In the genomic region with DNA sequence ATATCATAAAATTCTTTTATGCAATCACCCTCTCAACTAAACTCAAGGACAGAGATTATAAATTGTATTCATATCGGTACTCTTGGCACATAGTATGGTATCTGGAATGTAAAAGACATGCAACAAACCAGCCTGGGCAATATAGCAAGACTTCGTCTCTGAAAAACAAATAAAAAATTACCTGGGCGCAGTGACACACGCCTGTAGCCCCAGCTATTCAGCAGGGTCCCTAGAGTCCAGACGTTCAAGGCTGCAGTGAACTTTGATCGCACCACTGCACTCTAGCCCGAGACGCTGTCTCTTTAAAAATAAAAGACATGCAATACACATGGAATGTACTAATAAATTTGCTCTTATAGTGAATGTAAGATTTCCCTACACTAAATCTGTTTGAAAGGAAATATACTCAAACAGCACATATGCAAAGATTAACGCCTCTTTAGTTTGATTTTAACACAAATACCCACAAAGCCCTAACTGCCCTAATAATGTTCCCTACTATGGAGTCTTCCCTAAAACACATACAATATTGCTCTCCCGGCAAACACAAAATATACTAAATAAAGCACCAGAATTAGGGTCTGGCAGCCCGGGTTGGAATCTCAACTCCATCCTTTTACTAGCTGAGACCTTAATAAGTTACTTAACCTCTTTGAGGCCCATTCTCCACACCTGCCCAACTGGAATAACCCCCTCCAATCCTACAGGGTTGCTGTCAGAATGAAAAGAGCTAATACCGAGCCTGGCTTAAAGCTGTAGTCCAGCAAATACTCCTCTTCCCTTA, we compare ENCODE assay signal across 7 cellular contexts. TPM values are rescaled to one million over a fixed set of nuclear protein-coding genes. Genes with fewer than 3 reads are reported as not detected.
A peak's percentile ranks its signal among the peaks of the same experiment; 100 is the strongest.
DNase-seq lines count a peak whose midpoint lies in the region; ATAC-seq, FAIRE-seq and TF ChIP-seq lines count a peak whose summit lies in the region.

No MANE protein-coding gene starts in this region.

- TF ChIP-seq POLR2A in HCT116 (IDR thresholded peaks at IDR 0.05; ENCODE audit: borderline replicate concordance, extremely low read depth, insufficient read depth, insufficient read length), result no peak

- H3K4me3 ChIP-seq in HCT116 (replicated peaks in 1 of 2; ENCODE audit: low read depth in 1 of 2, low read length in 2 of 2), result peak overlapping the region; percentile 59 to 67
- H3K4me3 ChIP-seq in small intestine (ENCODE audit: low read depth in 1 of 2, low read length in 2 of 2), result peak overlapping the region; percentile 90 to 92

- no peak for TF ChIP-seq RAD21 in HCT116 (IDR thresholded peaks at IDR 0.05; ENCODE audit: low read depth)

- ATAC-seq in HCT116, result no peak
- no peak for ATAC-seq in foreskin keratinocyte
- no peak for ATAC-seq in HG03139 (IDR thresholded peaks at IDR 0.05; ENCODE audit: unreplicated experiment)

- 18 to 50% (median 32%) methylated on average over 12 of the region's 12 CpGs for WGBS in small intestine, 3 donors

- H3K9me3 ChIP-seq in HCT116 (ENCODE audit: control insufficient read depth in 1 of 2, insufficient read depth in 1 of 2, low read depth in 1 of 2, low read length in 2 of 2) (no peaks in the 10 kb centered on the region), small intestine (ENCODE audit: control insufficient read depth, low read depth) (no peaks in the 10 kb centered on the region)

- no peaks in the 10 kb centered on the region for H3K27me3 ChIP-seq in HCT116 (ENCODE audit: insufficient read depth, low read length)
- no peaks in the 10 kb centered on the region for H3K27me3 ChIP-seq in foreskin keratinocyte
- H3K27me3 ChIP-seq in small intestine (ENCODE audit: control insufficient read depth in 2 of 2, insufficient read depth in 2 of 2, low read length in 2 of 2), result peaks cover 0 to 2% of the 10 kb centered on the region in 2 donors

- no peaks in the 10 kb centered on the region for H4K20me1 ChIP-seq in HCT116 (ENCODE audit: insufficient read depth)

- DNase-seq in HCT116 (ENCODE audit: low read depth, low spot score) (no peak), SW480 (ENCODE audit: low spot score) (peak; percentile 36), foreskin keratinocyte (no peak), small intestine (peak; percentile 85), dermis blood vessel endothelial cell (no peak), NCI-H1436 treated with DMSO at 0.1 percent for 48 hours (lab: John Stamatoyannopoulos, UW) (no peak)

- TF ChIP-seq CTCF in HCT116 (IDR thresholded peaks at IDR 0.05 in 2 of 3, conservative IDR thresholded peaks at IDR 0.05 in 1 of 3; ENCODE audit: borderline replicate concordance in 1 of 3, insufficient read depth in 1 of 3, low read depth in 2 of 3, low read length in 2 of 3) (no peak), foreskin keratinocyte (conservative IDR thresholded peaks at IDR 0.05) (no peak)

- FAIRE-seq in small intestine (lab: Jason Lieb, UNC), result no peak

- intact Hi-C loops in HCT116 (cut with micrococcal nuclease), result no loop called here

- H3K27ac ChIP-seq in HCT116 (ENCODE audit: low read depth, low read length), result no peak overlapping the region
- peak overlapping the region; percentile 86 for H3K27ac ChIP-seq in foreskin keratinocyte
- peak overlapping the region; percentile 93 to 97 for H3K27ac ChIP-seq in small intestine (ENCODE audit: low read depth in 1 of 2, low read length in 1 of 2)

- H3K79me2 ChIP-seq in HCT116 (ENCODE audit: insufficient read depth, low read length), result no peaks in the 10 kb centered on the region

- peak overlapping the region; percentile 39 for H2AFZ ChIP-seq in HCT116 (ENCODE audit: low read depth, low read length, poor library complexity, severe bottlenecking)

- H3K4me2 ChIP-seq in HCT116 (ENCODE audit: low read length), result peak overlapping the region; percentile 93

- H3K36me3 ChIP-seq in HCT116 (ENCODE audit: control insufficient read depth in 1 of 2, insufficient read depth in 2 of 2, low read length in 2 of 2), result no peaks in the 10 kb centered on the region
- peaks cover 0 to 3% of the 10 kb centered on the region in 2 donors for H3K36me3 ChIP-seq in small intestine (ENCODE audit: control insufficient read depth in 2 of 2, insufficient read depth in 2 of 2, low read length in 2 of 2)

- peaks cover 8 to 15% of the 10 kb centered on the region in 2 experiments for H3K4me1 ChIP-seq in HCT116 (ENCODE audit: control insufficient read depth in 1 of 2, insufficient read depth in 2 of 2, low read length in 2 of 2)
- H3K4me1 ChIP-seq in foreskin keratinocyte, result no peaks in the 10 kb centered on the region
- H3K4me1 ChIP-seq in small intestine (ENCODE audit: control insufficient read depth in 2 of 2, insufficient read depth in 1 of 2, low read depth in 1 of 2, low read length in 1 of 2), result peaks cover 3 to 11% of the 10 kb centered on the region in 2 donors

- H3K9me2 ChIP-seq in HCT116 (ENCODE audit: insufficient read depth), result no peaks in the 10 kb centered on the region

- BruUV-seq in HCT116 (replicated peaks; lab: Mats Ljungman, UMichigan), result no TSS peak

- RAD21 ChIA-PET in HCT116 (lab: Charles Lee; ENCODE audit: low non-redundant PET in 1 of 2, low total read pairs in 2 of 2, uncharacterized antibody in 2 of 2, unreplicated experiment in 2 of 2), result interaction anchor here in 1 of 2 experiments (0.6 kb wide), 1 partner anchor 33 kb away, joined by 3 read pairs; no protein-coding TSS in a partner anchor

- CTCF ChIA-PET in HCT116 (lab: Charles Lee), result interaction anchor here (1.4 to 2.0 kb wide), 3 partner anchors 10 to 200 kb away, joined by 5 to 18 read pairs (median 6); no protein-coding TSS in a partner anchor

- H3K9ac ChIP-seq in HCT116 (ENCODE audit: low read length), result 0 out of 2 replicates have a peak overlapping the region, but pooled peaks have one; percentile 48

- POLR2A ChIA-PET in HCT116 (lab: Charles Lee), result interaction anchor here (1.3 kb wide), 1 partner anchor 12 kb away, joined by 5 read pairs; no protein-coding TSS in a partner anchor

TF ChIP-seq in HCT116, 20 proteins besides CTCF, POLR2A, EP300 and RAD21:
- TF ChIP-seq SP1 (IDR thresholded peaks at IDR 0.05; ENCODE audit: low read depth), result no peak
- TF ChIP-seq, protein P1, sequence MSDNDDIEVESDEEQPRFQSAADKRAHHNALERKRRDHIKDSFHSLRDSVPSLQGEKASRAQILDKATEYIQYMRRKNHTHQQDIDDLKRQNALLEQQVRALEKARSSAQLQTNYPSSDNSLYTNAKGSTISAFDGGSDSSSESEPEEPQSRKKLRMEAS (IDR thresholded peaks at IDR 0.05), result peak; percentile 7; the same call in 1 of the 2 replicates
- TF ChIP-seq, protein P2, sequence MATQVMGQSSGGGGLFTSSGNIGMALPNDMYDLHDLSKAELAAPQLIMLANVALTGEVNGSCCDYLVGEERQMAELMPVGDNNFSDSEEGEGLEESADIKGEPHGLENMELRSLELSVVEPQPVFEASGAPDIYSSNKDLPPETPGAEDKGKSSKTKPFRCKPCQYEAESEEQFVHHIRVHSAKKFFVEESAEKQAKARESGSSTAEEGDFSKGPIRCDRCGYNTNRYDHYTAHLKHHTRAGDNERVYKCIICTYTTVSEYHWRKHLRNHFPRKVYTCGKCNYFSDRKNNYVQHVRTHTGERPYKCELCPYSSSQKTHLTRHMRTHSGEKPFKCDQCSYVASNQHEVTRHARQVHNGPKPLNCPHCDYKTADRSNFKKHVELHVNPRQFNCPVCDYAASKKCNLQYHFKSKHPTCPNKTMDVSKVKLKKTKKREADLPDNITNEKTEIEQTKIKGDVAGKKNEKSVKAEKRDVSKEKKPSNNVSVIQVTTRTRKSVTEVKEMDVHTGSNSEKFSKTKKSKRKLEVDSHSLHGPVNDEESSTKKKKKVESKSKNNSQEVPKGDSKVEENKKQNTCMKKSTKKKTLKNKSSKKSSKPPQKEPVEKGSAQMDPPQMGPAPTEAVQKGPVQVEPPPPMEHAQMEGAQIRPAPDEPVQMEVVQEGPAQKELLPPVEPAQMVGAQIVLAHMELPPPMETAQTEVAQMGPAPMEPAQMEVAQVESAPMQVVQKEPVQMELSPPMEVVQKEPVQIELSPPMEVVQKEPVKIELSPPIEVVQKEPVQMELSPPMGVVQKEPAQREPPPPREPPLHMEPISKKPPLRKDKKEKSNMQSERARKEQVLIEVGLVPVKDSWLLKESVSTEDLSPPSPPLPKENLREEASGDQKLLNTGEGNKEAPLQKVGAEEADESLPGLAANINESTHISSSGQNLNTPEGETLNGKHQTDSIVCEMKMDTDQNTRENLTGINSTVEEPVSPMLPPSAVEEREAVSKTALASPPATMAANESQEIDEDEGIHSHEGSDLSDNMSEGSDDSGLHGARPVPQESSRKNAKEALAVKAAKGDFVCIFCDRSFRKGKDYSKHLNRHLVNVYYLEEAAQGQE (IDR thresholded peaks at IDR 0.05; ENCODE audit: low read depth), result no peak
- TF ChIP-seq, protein P3, sequence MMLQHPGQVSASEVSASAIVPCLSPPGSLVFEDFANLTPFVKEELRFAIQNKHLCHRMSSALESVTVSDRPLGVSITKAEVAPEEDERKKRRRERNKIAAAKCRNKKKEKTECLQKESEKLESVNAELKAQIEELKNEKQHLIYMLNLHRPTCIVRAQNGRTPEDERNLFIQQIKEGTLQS (IDR thresholded peaks at IDR 0.05), result no peak
- TF ChIP-seq FOSL1 (IDR thresholded peaks at IDR 0.05; ENCODE audit: low read depth), result no peak
TF ChIP-seq in HCT116: peak in this region for 1.

RNA-seq across cellular contexts. Expression of a gene that starts 1.2 kb away (rescaled TPM):
- 6.8 TPM for total RNA-seq in HCT116 (2021; ENCODE audit: unreplicated experiment)
- polyA plus RNA-seq in HCT116 (2012), result 1.4 and 2.4 TPM in 2 replicates
- 7.4 and 8.1 TPM in 2 replicates for total RNA-seq in foreskin keratinocyte
- 1.9 and 2.0 TPM in 2 replicates for polyA plus RNA-seq in foreskin keratinocyte
- 10 to 100 TPM; 11.5 to 57.0 (median 25.7) TPM for polyA plus RNA-seq in small intestine
- 18.5 and 21.8 TPM in 2 replicates for total RNA-seq in dermis blood vessel endothelial cell

Comparison
In these comparisons a context has a peak if more than half of its experiments do, and no peak if none do; other contexts are left out.
1. DNase-seq: peak in SW480 (single experiment) and small intestine (single experiment); none in HCT116 (single experiment), foreskin keratinocyte (0 of 2), dermis blood vessel endothelial cell (single experiment) and NCI-H1436 treated with DMSO at 0.1 percent for 48 hours (single experiment).